ENCODE assay signal across 26 cellular contexts in genomic region chr12:98066251-98066650, GRCh38.
"Had no signal": no experiment of that assay in that cellular context is flagged by ENCODE, and none has a peak within 500 bp of the region (broad histone marks: within the 10 kb centered on the region; RNA-seq: fewer than 3 reads in every experiment).

No MANE protein-coding gene starts in this region.

- H3K27ac ChIP-seq: epithelial cell of prostate, gastrocnemius medialis, heart left ventricle, hepatocyte, left lung, neural progenitor cell, parathyroid adenoma, prostate gland, right atrium auricular region, testis, tibial artery had no signal

- H3K9me3 ChIP-seq: gastrocnemius medialis, heart left ventricle, left lung, mucosa of descending colon, prostate gland, right atrium auricular region, testis, tibial artery had no signal

- H3K4me1 ChIP-seq: gastrocnemius medialis, heart left ventricle, left lung, prostate gland, right atrium auricular region, testis, tibial artery had no signal

- H3K4me3 ChIP-seq: gastrocnemius medialis, heart left ventricle, hepatocyte, left lung, mucosa of descending colon, neural progenitor cell, prostate gland, right atrium auricular region, smooth muscle cell, testis, tibial artery had no signal

- DNase-seq: cortex of kidney; foreskin fibroblast; gastrocnemius medialis; heart left ventricle; kidney; left lung; mesenchymal stem cell; mucosa of descending colon; naive B cell; stimulated activated CD4-positive, alpha-beta T cell treated with anti-CD3 and anti-CD28 coated beads, Interleukin-12 subunit alpha, Interleukin-12 subunit beta, amount 100 ng/mL, for 4 hours; stimulated activated CD4-positive, alpha-beta T cell treated with anti-CD3 and anti-CD28 coated beads, Interleukin-1b, Interleukin-23, amount 100 ng/mL, for 48 hours; stimulated activated CD4-positive, alpha-beta T cell treated with anti-CD3 and anti-CD28 coated beads, Interleukin-4, amount 100 ng/mL, for 1 hour; stimulated activated CD8-positive, alpha-beta memory T cell treated with anti-CD3 and anti-CD28 coated beads, Interleukin-4, amount 100 ng/mL, for 48 hours; stimulated activated naive CD8-positive, alpha-beta T cell treated with anti-CD3 and anti-CD28 coated beads, Interleukin-15, Interleukin-2, amounts not matched to agents 100 U/mL and 50 U/mL, for 24 hours; substantia nigra; testis; tibial artery had no signal

- H3K27me3 ChIP-seq: gastrocnemius medialis, heart left ventricle, hepatocyte, left lung, neural progenitor cell, right atrium auricular region, testis, tibial artery had no signal

- ATAC-seq: esophagus mucosa; gastrocnemius medialis; heart left ventricle; left lung; mucosa of descending colon; sciatic nerve; stimulated activated naive CD8-positive, alpha-beta T cell treated with anti-CD3 and anti-CD28 coated beads, Interleukin-15, Interleukin-2, amounts not matched to agents 100 U/mL and 50 U/mL, for 24 hours had no signal

- H3K36me3 ChIP-seq: gastrocnemius medialis, heart left ventricle, left lung, neural progenitor cell, prostate gland, right atrium auricular region, tibial artery had no signal
